1 cellular context compared by ENCODE assay signal in the genomic region with DNA sequence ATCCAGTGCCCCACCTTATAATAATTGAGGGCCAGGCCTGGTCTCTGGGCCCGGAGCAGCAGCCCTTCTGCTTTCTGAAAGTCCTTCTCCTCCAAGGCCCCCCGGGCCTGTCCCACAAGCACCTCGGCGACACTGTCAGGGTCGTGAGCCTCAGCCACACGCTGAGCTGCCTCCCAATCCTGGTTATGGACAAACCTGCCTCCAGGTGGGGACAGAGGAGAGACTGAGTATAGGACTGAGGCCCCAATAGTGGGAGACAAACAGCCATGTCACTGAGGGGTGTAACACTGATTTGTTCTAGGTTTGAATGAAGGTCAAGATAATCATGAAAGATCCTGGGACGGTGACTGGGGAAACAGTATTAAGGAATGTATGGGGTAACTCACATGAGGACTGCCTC.
TF ChIP-seq lines count a peak whose summit lies in the region.

No MANE protein-coding gene starts in this region.

TF ChIP-seq in K562, 482 proteins besides CTCF, POLR2A, EP300 and RAD21:
- TF ChIP-seq HMG20A (CRISPR knock-in tag; conservative IDR thresholded peaks at IDR 0.05) (no peak), SRSF7 (optimal IDR thresholded peaks at IDR 0.05; ENCODE audit: low read depth, low read length) (no peak), SMAD4 (CRISPR knock-in tag; conservative IDR thresholded peaks at IDR 0.05) (no peak), CHD1 (IDR thresholded peaks at IDR 0.05; ENCODE audit: low read length) (no peak), PYGO2 (tag; IDR thresholded peaks at IDR 0.05) (no peak), HNRNPH1 (optimal IDR thresholded peaks at IDR 0.05; ENCODE audit: low read depth, low read length) (no peak), KAT8 (IDR thresholded peaks at IDR 0.05; ENCODE audit: low read depth) (no peak), BCOR (IDR thresholded peaks at IDR 0.05) (no peak), SRSF9 (IDR thresholded peaks at IDR 0.05; ENCODE audit: borderline replicate concordance, low read depth, low read length) (no peak), NBN (IDR thresholded peaks at IDR 0.05; ENCODE audit: low read depth) (no peak), HCFC1 (IDR thresholded peaks at IDR 0.05; ENCODE audit: low read depth, low read length) (no peak), MTF1 (CRISPR knock-in tag; IDR thresholded peaks at IDR 0.05; ENCODE audit: borderline replicate concordance) (no peak), COPS2 (conservative IDR thresholded peaks at IDR 0.05) (no peak)
- TF ChIP-seq, protein P1, sequence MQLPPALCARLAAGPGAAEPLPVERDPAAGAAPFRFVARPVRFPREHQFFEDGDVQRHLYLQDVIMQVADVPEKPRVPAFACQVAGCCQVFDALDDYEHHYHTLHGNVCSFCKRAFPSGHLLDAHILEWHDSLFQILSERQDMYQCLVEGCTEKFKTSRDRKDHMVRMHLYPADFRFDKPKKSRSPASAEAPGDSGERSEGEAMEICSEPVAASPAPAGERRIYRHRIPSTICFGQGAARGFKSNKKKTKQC (CRISPR knock-in tag; IDR thresholded peaks at IDR 0.05), result no peak
- TF ChIP-seq, protein P2, sequence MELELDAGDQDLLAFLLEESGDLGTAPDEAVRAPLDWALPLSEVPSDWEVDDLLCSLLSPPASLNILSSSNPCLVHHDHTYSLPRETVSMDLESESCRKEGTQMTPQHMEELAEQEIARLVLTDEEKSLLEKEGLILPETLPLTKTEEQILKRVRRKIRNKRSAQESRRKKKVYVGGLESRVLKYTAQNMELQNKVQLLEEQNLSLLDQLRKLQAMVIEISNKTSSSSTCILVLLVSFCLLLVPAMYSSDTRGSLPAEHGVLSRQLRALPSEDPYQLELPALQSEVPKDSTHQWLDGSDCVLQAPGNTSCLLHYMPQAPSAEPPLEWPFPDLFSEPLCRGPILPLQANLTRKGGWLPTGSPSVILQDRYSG (tag; conservative IDR thresholded peaks at IDR 0.05; ENCODE audit: low read depth), result no peak
- TF ChIP-seq, protein P3, sequence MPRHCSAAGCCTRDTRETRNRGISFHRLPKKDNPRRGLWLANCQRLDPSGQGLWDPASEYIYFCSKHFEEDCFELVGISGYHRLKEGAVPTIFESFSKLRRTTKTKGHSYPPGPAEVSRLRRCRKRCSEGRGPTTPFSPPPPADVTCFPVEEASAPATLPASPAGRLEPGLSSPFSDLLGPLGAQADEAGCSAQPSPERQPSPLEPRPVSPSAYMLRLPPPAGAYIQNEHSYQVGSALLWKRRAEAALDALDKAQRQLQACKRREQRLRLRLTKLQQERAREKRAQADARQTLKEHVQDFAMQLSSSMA (CRISPR knock-in tag; IDR thresholded peaks at IDR 0.05), result no peak
- TF ChIP-seq, protein P4, sequence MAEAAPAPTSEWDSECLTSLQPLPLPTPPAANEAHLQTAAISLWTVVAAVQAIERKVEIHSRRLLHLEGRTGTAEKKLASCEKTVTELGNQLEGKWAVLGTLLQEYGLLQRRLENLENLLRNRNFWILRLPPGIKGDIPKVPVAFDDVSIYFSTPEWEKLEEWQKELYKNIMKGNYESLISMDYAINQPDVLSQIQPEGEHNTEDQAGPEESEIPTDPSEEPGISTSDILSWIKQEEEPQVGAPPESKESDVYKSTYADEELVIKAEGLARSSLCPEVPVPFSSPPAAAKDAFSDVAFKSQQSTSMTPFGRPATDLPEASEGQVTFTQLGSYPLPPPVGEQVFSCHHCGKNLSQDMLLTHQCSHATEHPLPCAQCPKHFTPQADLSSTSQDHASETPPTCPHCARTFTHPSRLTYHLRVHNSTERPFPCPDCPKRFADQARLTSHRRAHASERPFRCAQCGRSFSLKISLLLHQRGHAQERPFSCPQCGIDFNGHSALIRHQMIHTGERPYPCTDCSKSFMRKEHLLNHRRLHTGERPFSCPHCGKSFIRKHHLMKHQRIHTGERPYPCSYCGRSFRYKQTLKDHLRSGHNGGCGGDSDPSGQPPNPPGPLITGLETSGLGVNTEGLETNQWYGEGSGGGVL (CRISPR knock-in tag; IDR thresholded peaks at IDR 0.05), result no peak
- TF ChIP-seq, protein P5, sequence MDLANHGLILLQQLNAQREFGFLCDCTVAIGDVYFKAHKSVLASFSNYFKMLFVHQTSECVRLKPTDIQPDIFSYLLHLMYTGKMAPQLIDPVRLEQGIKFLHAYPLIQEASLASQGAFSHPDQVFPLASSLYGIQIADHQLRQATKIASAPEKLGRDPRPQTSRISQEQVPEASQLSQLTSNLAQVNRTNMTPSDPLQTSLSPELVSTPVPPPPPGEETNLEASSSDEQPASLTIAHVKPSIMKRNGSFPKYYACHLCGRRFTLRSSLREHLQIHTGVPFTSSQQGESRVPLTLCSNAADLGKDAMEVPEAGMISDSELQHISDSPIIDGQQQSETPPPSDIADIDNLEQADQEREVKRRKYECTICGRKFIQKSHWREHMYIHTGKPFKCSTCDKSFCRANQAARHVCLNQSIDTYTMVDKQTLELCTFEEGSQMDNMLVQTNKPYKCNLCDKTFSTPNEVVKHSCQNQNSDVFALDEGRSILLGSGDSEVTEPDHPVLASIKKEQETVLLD (IDR thresholded peaks at IDR 0.05), result no peak
